19 cellular contexts compared by ENCODE assay signal in genomic region chrY:13370868-13371800, GRCh38.
DNase-seq lines count a peak whose midpoint lies in the region; ATAC-seq and FAIRE-seq lines count a peak whose summit lies in the region.
"Had no signal": no experiment of that assay in that cellular context is flagged by ENCODE, and none has a peak within 500 bp of the region (broad histone marks: within the 10 kb centered on the region; RNA-seq: fewer than 3 reads in every experiment).

No MANE protein-coding gene starts in this region.

- CTCF ChIA-PET in activated CD4-positive, alpha-beta memory T cell treated with anti-CD3 and anti-CD28 coated beads for 36 hours (lab: Charles Lee) = interaction anchor here (0.7 to 2.0 kb wide), 3 partner anchors 8 to 28 kb away, joined by 3 to 9 read pairs (median 3); no protein-coding TSS in a partner anchor

- peak overlapping the region; percentile 23 for H3K4me3 Mint-ChIP-seq in activated CD4-positive, alpha-beta memory T cell treated with anti-CD3 and anti-CD28 coated beads for 36 hours
- H3K4me3 Mint-ChIP-seq: brain had no signal

- POLR2A ChIA-PET in activated CD4-positive, alpha-beta memory T cell treated with anti-CD3 and anti-CD28 coated beads for 36 hours (lab: Charles Lee) = interaction anchor here (0.9 to 1.4 kb wide), 2 partner anchors 8 to 108 kb away, joined by 3 to 4 read pairs; partner anchors contain the start of gene UTY

- peak overlapping the region; percentile 67 for H3K27ac Mint-ChIP-seq in activated CD4-positive, alpha-beta memory T cell treated with anti-CD3 and anti-CD28 coated beads for 36 hours
- H3K27ac Mint-ChIP-seq: stimulated activated naive B cell treated with anti-CD40 and anti-IgM and Interleukin-4, amounts not matched to agents 10 μg/mL and 1 μg/mL and 100 μg/mL, for 72 hours had no signal

- intact Hi-C loops in activated CD4-positive, alpha-beta memory T cell treated with anti-CD3 and anti-CD28 coated beads for 36 hours (cut with micrococcal nuclease) = loop anchor here (2.0 to 10.0 kb wide), 3 partner anchors 26 to 334 kb away; partner anchors contain the start of gene TMSB4Y

- H3K4me1 Mint-ChIP-seq in activated CD4-positive, alpha-beta memory T cell treated with anti-CD3 and anti-CD28 coated beads for 36 hours (ENCODE audit: low read depth) = peaks cover 29% of the 10 kb centered on the region
- H3K4me1 Mint-ChIP-seq: brain had no signal

- H3K36me3 Mint-ChIP-seq in activated CD4-positive, alpha-beta memory T cell treated with anti-CD3 and anti-CD28 coated beads for 36 hours = no peaks in the 10 kb centered on the region
- H3K36me3 Mint-ChIP-seq: brain; stimulated activated naive B cell treated with anti-CD40 and anti-IgM and Interleukin-4, amounts not matched to agents 10 μg/mL and 1 μg/mL and 100 μg/mL, for 72 hours had no signal

- peak; percentile 28 to 53 for ATAC-seq in activated CD4-positive, CD25-positive, alpha-beta regulatory T cell treated with anti-CD3 and anti-CD28 coated beads, Interleukin-2, amount 50 U/mL, for 24 hours
- ATAC-seq in GM18868 (IDR thresholded peaks at IDR 0.05; ENCODE audit: unreplicated experiment) (peak; percentile 54), HG02642 (IDR thresholded peaks at IDR 0.05; ENCODE audit: poor library complexity, unreplicated experiment) (no peak)
- ATAC-seq: K562, lower lobe of right lung had no signal

- peak; percentile 94 for FAIRE-seq in islet of Langerhans (lab: Jason Lieb, UNC)
- FAIRE-seq: H54, K562 had no signal

- H3K27me3 Mint-ChIP-seq in activated CD4-positive, alpha-beta memory T cell treated with anti-CD3 and anti-CD28 coated beads for 36 hours = no peaks in the 10 kb centered on the region
- H3K27me3 Mint-ChIP-seq: brain; stimulated activated naive B cell treated with anti-CD40 and anti-IgM and Interleukin-4, amounts not matched to agents 10 μg/mL and 1 μg/mL and 100 μg/mL, for 72 hours had no signal

- H3K9me3 Mint-ChIP-seq in activated CD4-positive, alpha-beta memory T cell treated with anti-CD3 and anti-CD28 coated beads for 36 hours = no peaks in the 10 kb centered on the region
- H3K9me3 Mint-ChIP-seq: brain; stimulated activated naive B cell treated with anti-CD40 and anti-IgM and Interleukin-4, amounts not matched to agents 10 μg/mL and 1 μg/mL and 100 μg/mL, for 72 hours had no signal

- no peak for DNase-seq in activated CD4-positive, CD25-positive, alpha-beta regulatory T cell (lab: John Stamatoyannopoulos, UW)
- peak; percentile 51 for DNase-seq in activated CD4-positive, alpha-beta memory T cell treated with anti-CD3 and anti-CD28 coated beads for 36 hours
- DNase-seq in NCI-H2107 (lab: John Stamatoyannopoulos, UW) = no peak
- no peak for DNase-seq in NCI-H510A treated with DMSO at 0.1 percent for 48 hours (lab: John Stamatoyannopoulos, UW)
- DNase-seq: activated effector memory CD4-positive, alpha-beta T cell treated with Interleukin-2 at 50 U/mL for 16 hours; DMS153; lower lobe of right lung; NCI-H69; SJCRH30; stimulated activated naive B cell treated with anti-CD40 and anti-IgM and Interleukin-4, amounts not matched to agents 10 μg/mL and 1 μg/mL and 100 μg/mL, for 72 hours; T-helper 9 cell; trophoblast cell had no signal
